11 cellular contexts compared by ENCODE assay signal in the genomic region with DNA sequence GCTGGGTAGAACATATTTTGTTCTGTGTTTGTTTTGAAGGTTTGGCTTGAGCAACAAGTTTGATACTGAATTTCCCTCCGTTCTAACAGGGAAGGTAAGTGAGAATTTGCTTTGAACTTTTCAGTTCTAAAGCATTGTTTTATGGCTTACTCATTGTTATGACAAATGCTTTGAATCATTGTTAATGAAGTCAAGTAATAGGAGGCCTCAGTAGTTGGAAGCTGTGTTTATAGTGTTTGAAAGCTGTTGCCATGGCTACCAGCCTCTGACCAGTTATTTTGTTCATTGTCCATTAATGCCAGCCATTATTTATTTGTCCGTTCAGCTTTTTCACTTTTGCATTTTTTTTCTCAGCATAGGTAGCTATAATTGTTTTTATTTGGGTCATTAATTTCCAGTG. TPM values are rescaled to one million over a fixed set of nuclear protein-coding genes. Genes with fewer than 3 reads are reported as not detected.
DNase-seq lines count a peak whose midpoint lies in the region; ATAC-seq, FAIRE-seq and TF ChIP-seq lines count a peak whose summit lies in the region.
"Had no signal": no experiment of that assay in that cellular context is flagged by ENCODE, and none has a peak within 500 bp of the region (broad histone marks: within the 10 kb centered on the region; RNA-seq: fewer than 3 reads in every experiment).

No MANE protein-coding gene starts in this region.

- DNase-seq in GM03348 (ENCODE audit: low spot score) (peak; percentile 6), RCC 7860 (ENCODE audit: low spot score) (peak; percentile 84), fibroblast of gingiva (ENCODE audit: low read depth) (peak; percentile 75), pulmonary artery endothelial cell (ENCODE audit: low read depth, low spot score) (peak; percentile 75), esophagus muscularis mucosa (ENCODE audit: extremely low spot score) (no peak), upper lobe of right lung (no peak)
- DNase-seq in NK-92 treated with Interleukin-12 subunit alpha and Interleukin-12 subunit beta, amount 100 ng/mL, for 24 hours (lab: John Stamatoyannopoulos, UW), result no peak
- DNase-seq: activated naive CD8-positive, alpha-beta T cell treated with anti-CD3 and anti-CD28 coated beads for 36 hours; RPMI8226 had no signal

- no peak for TF ChIP-seq EP300 in esophagus muscularis mucosa (IDR thresholded peaks at IDR 0.05)

- H3K4me3 ChIP-seq in esophagus muscularis mucosa (no peak overlapping the region), upper lobe of right lung (no peak overlapping the region)
- H3K4me3 ChIP-seq: heart left ventricle had no signal

- peaks cover 0 to 35% (median 27%) of the 10 kb centered on the region in 4 donors for H3K4me1 ChIP-seq in esophagus muscularis mucosa
- no peaks in the 10 kb centered on the region for H3K4me1 ChIP-seq in upper lobe of right lung
- H3K4me1 ChIP-seq: heart left ventricle had no signal

- TF ChIP-seq POLR2A in esophagus muscularis mucosa (IDR thresholded peaks at IDR 0.05; ENCODE audit: low read depth), result no peak

- 27% methylated on average over 2 of the region's 2 CpGs for WGBS in esophagus muscularis mucosa

- intact Hi-C loops in esophagus muscularis mucosa (cut with DNase I) (no loop called here), upper lobe of right lung (cut with DNase I) (no loop called here)

- peak overlapping the region in 2 of 4 donors; percentile 36 to 47 for H3K27ac ChIP-seq in esophagus muscularis mucosa (replicated peaks in 1 of 4)
- no peak overlapping the region for H3K27ac ChIP-seq in upper lobe of right lung
- H3K27ac ChIP-seq: heart left ventricle had no signal

- H3K9me3 ChIP-seq in esophagus muscularis mucosa (peaks cover 0 to 18% (median 0%) of the 10 kb centered on the region in 4 donors), upper lobe of right lung (no peaks in the 10 kb centered on the region)

- TF ChIP-seq CTCF in esophagus muscularis mucosa (IDR thresholded peaks at IDR 0.05) (no peak), upper lobe of right lung (IDR thresholded peaks at IDR 0.05) (no peak)

- H3K36me3 ChIP-seq in esophagus muscularis mucosa (no peaks in the 10 kb centered on the region), upper lobe of right lung (no peaks in the 10 kb centered on the region)
- H3K36me3 ChIP-seq: heart left ventricle had no signal

- FAIRE-seq in RCC 7860 (lab: Jason Lieb, UNC), result peak; percentile 84

- H3K27me3 ChIP-seq in esophagus muscularis mucosa, result no peaks in the 10 kb centered on the region
- H3K27me3 ChIP-seq in upper lobe of right lung, result no peaks in the 10 kb centered on the region

- ATAC-seq in GM19035 (IDR thresholded peaks at IDR 0.05; ENCODE audit: unreplicated experiment) (no peak), upper lobe of right lung (no peak)
- ATAC-seq: heart left ventricle had no signal

RNA-seq across cellular contexts. Expression of a gene that starts 14.4 kb away (rescaled TPM):
- total RNA-seq in pulmonary artery endothelial cell, result 7.6 and 9.2 TPM in 2 replicates
- 10 to 100 TPM; 10.5 to 14.6 (median 11.7) TPM for total RNA-seq in esophagus muscularis mucosa
- 8.7 TPM for total RNA-seq in upper lobe of right lung

Comparison
In these comparisons a context has a peak if more than half of its experiments do, and no peak if none do; other contexts are left out.
1. DNase-seq: peak in GM03348 (single experiment), RCC 7860 (single experiment), fibroblast of gingiva (single experiment) and pulmonary artery endothelial cell (single experiment); none in NK-92 treated with Interleukin-12 subunit alpha and Interleukin-12 subunit beta, amount 100 ng/mL, for 24 hours (single experiment), esophagus muscularis mucosa (single experiment) and upper lobe of right lung (single experiment).